In the genomic region with DNA sequence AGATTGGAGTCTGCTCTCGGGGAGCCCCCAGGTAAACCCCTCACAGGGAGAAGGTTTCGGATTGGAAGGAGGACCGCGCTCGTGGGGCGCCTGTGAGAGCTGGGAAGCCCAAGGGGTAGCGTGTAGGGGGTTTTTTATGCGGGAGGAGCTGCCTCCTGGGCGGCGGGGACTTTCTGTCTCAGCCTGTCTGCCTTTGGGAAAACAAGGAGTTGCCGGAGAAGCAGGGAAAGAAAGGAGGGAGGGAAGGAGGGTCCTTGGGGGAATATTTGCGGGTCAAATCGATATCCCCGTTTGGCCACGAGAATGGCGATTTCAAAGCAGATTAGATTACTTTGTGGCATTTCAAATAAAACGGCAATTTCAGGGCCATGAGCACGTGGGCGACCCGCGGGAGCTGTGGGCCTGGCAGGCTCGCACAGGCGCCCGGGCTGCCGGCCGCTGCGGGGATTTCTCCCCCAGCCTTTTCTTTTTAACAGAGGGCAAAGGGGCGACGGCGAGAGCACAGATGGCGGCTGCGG, we compare ENCODE assay signal across 11 cellular contexts. TPM values are rescaled to one million over a fixed set of nuclear protein-coding genes. Genes with fewer than 3 reads are reported as not detected.
DNase-seq lines count a peak whose midpoint lies in the region; ATAC-seq and TF ChIP-seq lines count a peak whose summit lies in the region.
"Had no signal": no experiment of that assay in that cellular context is flagged by ENCODE, and none has a peak within 500 bp of the region (broad histone marks: within the 10 kb centered on the region; RNA-seq: fewer than 3 reads in every experiment).

No MANE protein-coding gene starts in this region.

- ATAC-seq in naive thymus-derived CD4-positive, alpha-beta T cell: no peak
- ATAC-seq in thoracic aorta (ENCODE audit: insufficient number of reproducible peaks, low FRiP score, low read depth) (no peak), HG02970 (IDR thresholded peaks at IDR 0.05; ENCODE audit: low FRiP score, unreplicated experiment) (no peak), GM18520 (IDR thresholded peaks at IDR 0.05; ENCODE audit: unreplicated experiment) (no peak)

- H3K9me3 Mint-ChIP-seq in activated naive CD4-positive, alpha-beta T cell treated with anti-CD3 and anti-CD28 coated beads, Interleukin-2, amount 50 U/mL, for 24 hours: no peaks in the 10 kb centered on the region
- H3K9me3 Mint-ChIP-seq in naive thymus-derived CD4-positive, alpha-beta T cell: peaks cover 0 to 6% (median 0%) of the 10 kb centered on the region in 11 donors

- H3K4me3 Mint-ChIP-seq in activated naive CD4-positive, alpha-beta T cell treated with anti-CD3 and anti-CD28 coated beads, Interleukin-2, amount 50 U/mL, for 24 hours: peak overlapping the region; percentile 57
- peak overlapping the region in 9 of 10 donors; percentile 48 to 79 (median 64) for H3K4me3 Mint-ChIP-seq in naive thymus-derived CD4-positive, alpha-beta T cell

- CTCF ChIA-PET in naive thymus-derived CD4-positive, alpha-beta T cell (lab: Charles Lee): no interaction called here

- H3K36me3 ChIP-seq in naive thymus-derived CD4-positive, alpha-beta T cell (ENCODE audit: control insufficient read depth in 2 of 3, insufficient read depth in 3 of 3, low read length in 3 of 3): no peaks in the 10 kb centered on the region
- H3K36me3 ChIP-seq in thoracic aorta: no peaks in the 10 kb centered on the region

- H3K4me3 ChIP-seq in coronary artery: peak overlapping the region; percentile 67
- no peak overlapping the region for H3K4me3 ChIP-seq in naive thymus-derived CD4-positive, alpha-beta T cell (ENCODE audit: low read length)
- H3K4me3 ChIP-seq in thoracic aorta: peak overlapping the region; percentile 52
- H3K4me3 ChIP-seq: HAP-1 had no signal

- H3K36me3 Mint-ChIP-seq in activated naive CD4-positive, alpha-beta T cell treated with anti-CD3 and anti-CD28 coated beads, Interleukin-2, amount 50 U/mL, for 24 hours: no peaks in the 10 kb centered on the region
- H3K36me3 Mint-ChIP-seq in naive thymus-derived CD4-positive, alpha-beta T cell: peaks cover 0 to 1% (median 0%) of the 10 kb centered on the region in 5 donors

- H3K27ac Mint-ChIP-seq in activated naive CD4-positive, alpha-beta T cell treated with anti-CD3 and anti-CD28 coated beads, Interleukin-2, amount 50 U/mL, for 24 hours: no peak overlapping the region
- no peak overlapping the region for H3K27ac Mint-ChIP-seq in naive thymus-derived CD4-positive, alpha-beta T cell

- TF ChIP-seq CTCF in coronary artery (IDR thresholded peaks at IDR 0.05): no peak
- TF ChIP-seq CTCF in thoracic aorta (IDR thresholded peaks at IDR 0.05): no peak

- H3K27ac ChIP-seq in coronary artery (no peak overlapping the region), thoracic aorta (no peak overlapping the region)
- H3K27ac ChIP-seq in naive thymus-derived CD4-positive, alpha-beta T cell (ENCODE audit: low read depth, low read length): no peak overlapping the region

- H3K27me3 Mint-ChIP-seq in activated naive CD4-positive, alpha-beta T cell treated with anti-CD3 and anti-CD28 coated beads, Interleukin-2, amount 50 U/mL, for 24 hours: peaks cover 65% of the 10 kb centered on the region
- peaks cover 69 to 84% (median 80%) of the 10 kb centered on the region in 5 donors for H3K27me3 Mint-ChIP-seq in naive thymus-derived CD4-positive, alpha-beta T cell

- H3K9me3 ChIP-seq in naive thymus-derived CD4-positive, alpha-beta T cell (ENCODE audit: control insufficient read depth in 2 of 3, low read length in 3 of 3): no peaks in the 10 kb centered on the region
- no peaks in the 10 kb centered on the region for H3K9me3 ChIP-seq in thoracic aorta

- intact Hi-C loops in naive thymus-derived CD4-positive, alpha-beta T cell (cut with micrococcal nuclease): no loop called here

- peaks cover 0 to 31% of the 10 kb centered on the region in 2 donors for H3K4me1 ChIP-seq in naive thymus-derived CD4-positive, alpha-beta T cell (ENCODE audit: control insufficient read depth in 2 of 2, insufficient read depth in 2 of 2, low read length in 2 of 2)
- H3K4me1 ChIP-seq in thoracic aorta (ENCODE audit: control insufficient read depth in 1 of 2, low read depth in 2 of 2): peaks cover 21 to 46% of the 10 kb centered on the region in 2 donors
- H3K4me1 ChIP-seq: HAP-1 had no signal

- no peak for DNase-seq in activated naive CD4-positive, alpha-beta T cell (lab: John Stamatoyannopoulos, UW)
- DNase-seq in coronary artery (ENCODE audit: low spot score) (peak; percentile 47), thoracic aorta (ENCODE audit: low spot score) (no peak), glomerular visceral epithelial cell (ENCODE audit: extremely low spot score) (no peak)
- no peak for DNase-seq in naive thymus-derived CD4-positive, alpha-beta T cell
- DNase-seq: AML-193, NCI-H510A had no signal

- H3K27me3 ChIP-seq in naive thymus-derived CD4-positive, alpha-beta T cell (ENCODE audit: control insufficient read depth in 2 of 2, insufficient read depth in 2 of 2, low read length in 2 of 2): peaks cover 0 to 32% of the 10 kb centered on the region in 2 donors
- peaks cover 38% of the 10 kb centered on the region for H3K27me3 ChIP-seq in thoracic aorta (replicated peaks; ENCODE audit: insufficient read depth)

- peaks cover 35% of the 10 kb centered on the region for H3K4me1 Mint-ChIP-seq in activated naive CD4-positive, alpha-beta T cell treated with anti-CD3 and anti-CD28 coated beads, Interleukin-2, amount 50 U/mL, for 24 hours
- peaks cover 8 to 57% (median 46%) of the 10 kb centered on the region in 7 donors for H3K4me1 Mint-ChIP-seq in naive thymus-derived CD4-positive, alpha-beta T cell

- POLR2A ChIA-PET in naive thymus-derived CD4-positive, alpha-beta T cell (lab: Charles Lee): no interaction called here

RNA-seq across cellular contexts. Expression of a gene that starts 9.7 kb away (rescaled TPM):
- under 1 TPM in 1 of 5 experiments, not detected in 4; 0.12 TPM for total RNA-seq in naive thymus-derived CD4-positive, alpha-beta T cell
- polyA plus RNA-seq in naive thymus-derived CD4-positive, alpha-beta T cell: not detected
- total RNA-seq in thoracic aorta: not detected
